Comparison of ENCODE assay signal across 27 cellular contexts in genomic region chr14:24913746-24914145, GRCh38.
"Had no signal": no experiment of that assay in that cellular context is flagged by ENCODE, and none has a peak within 500 bp of the region (broad histone marks: within the 10 kb centered on the region; RNA-seq: fewer than 3 reads in every experiment).

No MANE protein-coding gene starts in this region.

- H3K27me3 ChIP-seq: brain microvascular endothelial cell, esophagus muscularis mucosa, foreskin keratinocyte, gastrocnemius medialis, heart left ventricle had no signal

- H3K36me3 ChIP-seq: brain microvascular endothelial cell, esophagus muscularis mucosa, gastrocnemius medialis, heart left ventricle had no signal

- H3K27ac ChIP-seq: brain microvascular endothelial cell, esophagus muscularis mucosa, foreskin keratinocyte, gastrocnemius medialis, heart left ventricle had no signal

- DNase-seq: activated CD4-positive, alpha-beta memory T cell treated with anti-CD3 and anti-CD28 coated beads, Interleukin-2, amount 10 ng/mL, durations not matched to agents 7 days and 5 days; activated CD4-positive, alpha-beta T cell treated with anti-CD3 and anti-CD28 coated beads for 1 hour; activated CD4-positive, alpha-beta T cell treated with anti-CD3 and anti-CD28 coated beads for 4 hours; activated CD4-positive, alpha-beta T cell treated with anti-CD3 and anti-CD28 coated beads, Interleukin-2, amount 10 ng/mL, durations not matched to agents 7 days and 5 days; activated CD4-positive, alpha-beta T cell treated with anti-CD3 and anti-CD28 coated beads, Interleukin-2, amount 50 U/mL, for 4 hours; activated CD8-positive, alpha-beta memory T cell treated with anti-CD3 and anti-CD28 coated beads, Interleukin-2, amount 50 U/mL, for 48 hours; activated gamma-delta T cell; activated naive CD4-positive, alpha-beta T cell; activated naive CD4-positive, alpha-beta T cell treated with anti-CD3 and anti-CD28 coated beads, Interleukin-2, amount 10 ng/mL, durations not matched to agents 7 days and 5 days; activated naive CD8-positive, alpha-beta T cell treated with anti-CD3 and anti-CD28 coated beads, Interleukin-2, amount 10 ng/mL, durations not matched to agents 7 days and 5 days; activated T-cell treated with anti-CD3 and anti-CD28 coated beads for 4 hours; activated T-cell treated with anti-CD3 and anti-CD28 coated beads, Interleukin-2, amount 50 U/mL, for 24 hours; activated T-cell treated with anti-CD3 and anti-CD28 coated beads, Interleukin-2, amount 50 U/mL, for 72 hours; amniotic stem cell; anterior cingulate cortex; brain microvascular endothelial cell; cortex of kidney; dermis blood vessel endothelial cell; effector CD4-positive, alpha-beta T cell; effector memory CD8-positive, alpha-beta T cell; erythroblast; foreskin keratinocyte; gastrocnemius medialis; glutamatergic neuron; heart left ventricle; T-helper 2 cell had no signal

- H3K4me1 ChIP-seq: foreskin keratinocyte, gastrocnemius medialis had no signal

- H3K4me3 ChIP-seq: esophagus muscularis mucosa, gastrocnemius medialis, heart left ventricle had no signal

- H3K9me3 ChIP-seq: esophagus muscularis mucosa, gastrocnemius medialis, heart left ventricle had no signal
